9 cellular contexts compared by ENCODE assay signal in genomic region chr6:100175814-100176275, GRCh38.
DNase-seq lines count a peak whose midpoint lies in the region; FAIRE-seq and TF ChIP-seq lines count a peak whose summit lies in the region.
"Had no signal": no experiment of that assay in that cellular context is flagged by ENCODE, and none has a peak within 500 bp of the region (broad histone marks: within the 10 kb centered on the region; RNA-seq: fewer than 3 reads in every experiment).

No MANE protein-coding gene starts in this region.

- peak; percentile 78 for FAIRE-seq in astrocyte (lab: Jason Lieb, UNC)

- POLR2A ChIA-PET in CD4-positive, alpha-beta memory T cell (lab: Charles Lee; ENCODE audit: partially characterized antibody), result no interaction called here

- H2AFZ ChIP-seq in astrocyte (ENCODE audit: low read depth, low read length), result peak overlapping the region; percentile 72
- peak overlapping the region; percentile 16 for H2AFZ ChIP-seq in hepatocyte

- peaks cover 23% of the 10 kb centered on the region for H3K4me1 Mint-ChIP-seq in astrocyte (ENCODE audit: low read depth, unreplicated experiment)
- H3K4me1 Mint-ChIP-seq in CD4-positive, alpha-beta memory T cell, result no peaks in the 10 kb centered on the region

- H3K9ac ChIP-seq in astrocyte (ENCODE audit: low read length), result peak overlapping the region; percentile 24

- H3K27ac ChIP-seq in astrocyte (ENCODE audit: low read depth, low read length), result peak overlapping the region; percentile 50
- peak overlapping the region; percentile 12 for H3K27ac ChIP-seq in hepatocyte
- H3K27ac ChIP-seq in CD4-positive, alpha-beta memory T cell (ENCODE audit: low read depth, low read length), result no peak overlapping the region

- DNase-seq in HFF-Myc (ENCODE audit: extremely low read depth, low read depth) (peak; percentile 95), astrocyte (ENCODE audit: low read depth) (peak; percentile 95), hepatocyte (ENCODE audit: low spot score) (no peak), stromal cell of bone marrow (ENCODE audit: low read depth) (peak; percentile 93), retina (no peak), SHP77 treated with DMSO at 0.1 percent for 48 hours (lab: John Stamatoyannopoulos, UW) (no peak)
- DNase-seq in CD4-positive, alpha-beta memory T cell, result no peak
- DNase-seq: activated T-cell treated with anti-CD3 and anti-CD28 coated beads, Interleukin-2, amount 50 U/mL, for 24 hours; midbrain had no signal

- H3K9me3 ChIP-seq in astrocyte (ENCODE audit: insufficient read depth, low read depth, low read length) (no peaks in the 10 kb centered on the region), hepatocyte (ENCODE audit: low read depth) (no peaks in the 10 kb centered on the region)
- H3K9me3 ChIP-seq in CD4-positive, alpha-beta memory T cell (ENCODE audit: control insufficient read depth in 1 of 2, low read length in 2 of 2), result no peaks in the 10 kb centered on the region

- H3K4me3 ChIP-seq in HFF-Myc (replicated peaks; ENCODE audit: low read depth, low read length), result no peak overlapping the region
- H3K4me3 ChIP-seq in astrocyte (ENCODE audit: insufficient read depth, low read depth, low read length), result no peak overlapping the region
- H3K4me3 ChIP-seq in hepatocyte, result no peak overlapping the region
- no peak overlapping the region for H3K4me3 ChIP-seq in CD4-positive, alpha-beta memory T cell (ENCODE audit: low read length in 2 of 2)

- H3K27me3 Mint-ChIP-seq in astrocyte (ENCODE audit: low read depth, unreplicated experiment), result no peaks in the 10 kb centered on the region
- H3K27me3 Mint-ChIP-seq in CD4-positive, alpha-beta memory T cell, result peaks cover 2 to 3% of the 10 kb centered on the region in 2 donors

- no peak overlapping the region for H3K4me3 Mint-ChIP-seq in astrocyte (ENCODE audit: unreplicated experiment)
- no peak overlapping the region for H3K4me3 Mint-ChIP-seq in CD4-positive, alpha-beta memory T cell
- H3K4me3 Mint-ChIP-seq: activated T-cell treated with anti-CD3 and anti-CD28 coated beads, Interleukin-2, amount 50 U/mL, for 24 hours had no signal

- H3K36me3 ChIP-seq in astrocyte (ENCODE audit: insufficient read depth, low read length) (no peaks in the 10 kb centered on the region), hepatocyte (replicated peaks; ENCODE audit: insufficient read depth, low read depth) (no peaks in the 10 kb centered on the region)
- H3K36me3 ChIP-seq in CD4-positive, alpha-beta memory T cell (ENCODE audit: insufficient read depth, low read length), result no peaks in the 10 kb centered on the region

- H3K36me3 Mint-ChIP-seq in astrocyte (ENCODE audit: low read depth, unreplicated experiment), result no peaks in the 10 kb centered on the region
- no peaks in the 10 kb centered on the region for H3K36me3 Mint-ChIP-seq in CD4-positive, alpha-beta memory T cell

- 35% methylated on average over 1 of the region's 1 CpG for WGBS in hepatocyte (ENCODE audit: low lambda C conversion rate, missing lambda C conversion rate)

- H4K20me1 ChIP-seq in astrocyte (ENCODE audit: insufficient read depth, low read length), result no peaks in the 10 kb centered on the region
- H4K20me1 ChIP-seq in hepatocyte (ENCODE audit: insufficient read depth, poor library complexity, severe bottlenecking), result no peaks in the 10 kb centered on the region

- H3K27me3 ChIP-seq in astrocyte (ENCODE audit: insufficient read depth, low read length), result no peaks in the 10 kb centered on the region
- no peaks in the 10 kb centered on the region for H3K27me3 ChIP-seq in hepatocyte
- no peaks in the 10 kb centered on the region for H3K27me3 ChIP-seq in CD4-positive, alpha-beta memory T cell (ENCODE audit: insufficient read depth, low read length)

- H3K79me2 ChIP-seq in astrocyte (ENCODE audit: insufficient read depth, low read length) (no peaks in the 10 kb centered on the region), hepatocyte (no peaks in the 10 kb centered on the region)

- CTCF ChIA-PET in CD4-positive, alpha-beta memory T cell (lab: Charles Lee; ENCODE audit: partially characterized antibody), result no interaction called here

- intact Hi-C loops in CD4-positive, alpha-beta memory T cell (cut with micrococcal nuclease), result no loop called here

- no peak overlapping the region for H3K27ac Mint-ChIP-seq in astrocyte (ENCODE audit: unreplicated experiment)
- no peak overlapping the region for H3K27ac Mint-ChIP-seq in CD4-positive, alpha-beta memory T cell
- H3K27ac Mint-ChIP-seq: activated T-cell treated with anti-CD3 and anti-CD28 coated beads, Interleukin-2, amount 50 U/mL, for 24 hours had no signal

- H3K4me1 ChIP-seq in astrocyte (ENCODE audit: insufficient read depth, low read length), result peaks cover 19% of the 10 kb centered on the region
- peaks cover 9% of the 10 kb centered on the region for H3K4me1 ChIP-seq in hepatocyte (ENCODE audit: insufficient read depth)
- no peaks in the 10 kb centered on the region for H3K4me1 ChIP-seq in CD4-positive, alpha-beta memory T cell (ENCODE audit: insufficient read depth, low read length)

- no peaks in the 10 kb centered on the region for H3K9me2 ChIP-seq in hepatocyte (replicated peaks; ENCODE audit: insufficient read depth)

- H3K4me2 ChIP-seq in astrocyte (ENCODE audit: low read length), result peak overlapping the region; percentile 46
- H3K4me2 ChIP-seq in hepatocyte, result peak overlapping the region; percentile 1

- no peaks in the 10 kb centered on the region for H3K9me3 Mint-ChIP-seq in astrocyte (ENCODE audit: unreplicated experiment)
- H3K9me3 Mint-ChIP-seq in CD4-positive, alpha-beta memory T cell, result peaks cover 0 to 2% (median 0%) of the 10 kb centered on the region in 8 donors
- H3K9me3 Mint-ChIP-seq: activated T-cell treated with anti-CD3 and anti-CD28 coated beads, Interleukin-2, amount 50 U/mL, for 24 hours had no signal

- TF ChIP-seq CTCF in HFF-Myc (IDR thresholded peaks at IDR 0.05; ENCODE audit: low read depth, low read length, missing control alignments) (no peak), astrocyte (IDR thresholded peaks at IDR 0.05; ENCODE audit: insufficient read depth, low read depth, low read length) (no peak), hepatocyte (IDR thresholded peaks at IDR 0.05; ENCODE audit: poor library complexity) (no peak)

Comparison
In these comparisons a context has a peak if more than half of its experiments do, and no peak if none do; other contexts are left out.
1. DNase-seq: peak in HFF-Myc (single experiment), astrocyte (single experiment) and stromal cell of bone marrow (single experiment); none in hepatocyte (single experiment), retina (single experiment), CD4-positive, alpha-beta memory T cell (0 of 5) and SHP77 treated with DMSO at 0.1 percent for 48 hours (single experiment).